1 cellular context compared by ENCODE assay signal in the genomic region with DNA sequence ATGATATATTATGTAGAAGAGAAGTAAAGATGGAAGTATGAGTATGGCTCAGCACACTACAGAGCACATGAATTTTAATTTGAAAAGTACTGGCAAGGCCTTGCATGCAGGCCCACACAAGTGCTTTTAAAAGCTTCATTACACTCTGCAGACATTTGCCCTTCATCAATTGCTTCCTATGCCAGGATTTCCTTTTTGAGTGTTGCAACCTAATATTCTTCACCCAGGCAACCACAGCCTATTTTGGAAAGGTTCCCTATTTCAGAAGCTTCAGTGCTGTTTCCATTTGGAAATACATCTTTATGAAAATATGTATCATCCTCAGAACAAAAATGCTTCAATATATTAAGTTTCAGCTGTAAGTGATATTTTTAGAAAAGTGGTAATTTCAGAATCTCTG.
TF ChIP-seq lines count a peak whose summit lies in the region.

No MANE protein-coding gene starts in this region.

TF ChIP-seq in HEK293, 187 proteins besides CTCF, POLR2A, EP300 and RAD21 (continued from another document):
- TF ChIP-seq ZBTB11 (tag by site-specific recombination; conservative IDR thresholded peaks at IDR 0.05; ENCODE audit: low read depth) = peak; percentile 93
